10 cellular contexts compared by ENCODE assay signal in genomic region chr3:49132073-49132436, GRCh38. TPM values are rescaled to one million over a fixed set of nuclear protein-coding genes. Genes with fewer than 3 reads are reported as not detected.
A peak's percentile ranks its signal among the peaks of the same experiment; 100 is the strongest.
DNase-seq lines count a peak whose midpoint lies in the region; ATAC-seq and TF ChIP-seq lines count a peak whose summit lies in the region.
"Had no signal": no experiment of that assay in that cellular context is flagged by ENCODE, and none has a peak within 500 bp of the region (broad histone marks: within the 10 kb centered on the region; RNA-seq: fewer than 3 reads in every experiment).

No MANE protein-coding gene starts in this region.

- no peaks in the 10 kb centered on the region for H3K9me3 ChIP-seq in mucosa of rectum (ENCODE audit: control insufficient read depth in 2 of 2, low read length in 2 of 2)
- no peaks in the 10 kb centered on the region for H3K9me3 ChIP-seq in upper lobe of right lung
- H3K9me3 ChIP-seq: neutrophil had no signal

- H3K27me3 Mint-ChIP-seq in activated T-helper 2 cell treated with anti-CD3 and anti-CD28 coated beads, Interferon-gamma antibody, Interleukin-2, Interleukin-4, amounts not matched to agents 10 μg/mL and 5 μg/mL and 100 μg/mL, durations not matched to agents 14 hours and 24 hours and 36 hours (ENCODE audit: low read depth): peaks cover 7% of the 10 kb centered on the region

- DNase-seq in RWPE1 (ENCODE audit: low spot score) (no peak), epithelial cell of esophagus (ENCODE audit: low read depth) (no peak), upper lobe of right lung (no peak), NCI-H345 treated with DMSO at 0.1 percent for 48 hours (lab: John Stamatoyannopoulos, UW; ENCODE audit: unreplicated experiment) (no peak)
- DNase-seq in activated T-helper 2 cell treated with anti-CD3 and anti-CD28 coated beads, Interferon-gamma antibody, Interleukin-2, Interleukin-4, amounts not matched to agents 10 μg/mL and 5 μg/mL and 100 μg/mL, durations not matched to agents 14 hours and 24 hours and 36 hours (ENCODE audit: low spot score): no peak
- DNase-seq: activated CD8-positive, alpha-beta memory T cell treated with anti-CD3 and anti-CD28 coated beads for 24 hours; stimulated activated naive B cell treated with anti-CD40 and anti-IgM and Interleukin-4, amounts not matched to agents 10 μg/mL and 1 μg/mL and 100 μg/mL, for 72 hours had no signal

- CTCF ChIA-PET in RWPE1 (lab: Yijun Ruan, JAX): no interaction called here

- no peak overlapping the region for H3K27ac Mint-ChIP-seq in activated T-helper 2 cell treated with anti-CD3 and anti-CD28 coated beads, Interferon-gamma antibody, Interleukin-2, Interleukin-4, amounts not matched to agents 10 μg/mL and 5 μg/mL and 100 μg/mL, durations not matched to agents 14 hours and 24 hours and 36 hours
- H3K27ac Mint-ChIP-seq: stimulated activated naive B cell treated with anti-CD40 and anti-IgM and Interleukin-4, amounts not matched to agents 10 μg/mL and 1 μg/mL and 100 μg/mL, for 72 hours had no signal

- peaks cover 17 to 18% of the 10 kb centered on the region in 2 donors for H3K4me1 ChIP-seq in mucosa of rectum (ENCODE audit: control insufficient read depth in 2 of 2, insufficient read depth in 2 of 2, low read length in 2 of 2)
- peaks cover 10% of the 10 kb centered on the region for H3K4me1 ChIP-seq in upper lobe of right lung

- H3K36me3 Mint-ChIP-seq in activated T-helper 2 cell treated with anti-CD3 and anti-CD28 coated beads, Interferon-gamma antibody, Interleukin-2, Interleukin-4, amounts not matched to agents 10 μg/mL and 5 μg/mL and 100 μg/mL, durations not matched to agents 14 hours and 24 hours and 36 hours (ENCODE audit: low read depth): no peaks in the 10 kb centered on the region
- H3K36me3 Mint-ChIP-seq: stimulated activated naive B cell treated with anti-CD40 and anti-IgM and Interleukin-4, amounts not matched to agents 10 μg/mL and 1 μg/mL and 100 μg/mL, for 72 hours had no signal

- no peak overlapping the region for H3K4me3 Mint-ChIP-seq in activated T-helper 2 cell treated with anti-CD3 and anti-CD28 coated beads, Interferon-gamma antibody, Interleukin-2, Interleukin-4, amounts not matched to agents 10 μg/mL and 5 μg/mL and 100 μg/mL, durations not matched to agents 14 hours and 24 hours and 36 hours (ENCODE audit: low read depth)
- H3K4me3 Mint-ChIP-seq: stimulated activated naive B cell treated with anti-CD40 and anti-IgM and Interleukin-4, amounts not matched to agents 10 μg/mL and 1 μg/mL and 100 μg/mL, for 72 hours had no signal

- no peaks in the 10 kb centered on the region for H3K9me3 Mint-ChIP-seq in activated T-helper 2 cell treated with anti-CD3 and anti-CD28 coated beads, Interferon-gamma antibody, Interleukin-2, Interleukin-4, amounts not matched to agents 10 μg/mL and 5 μg/mL and 100 μg/mL, durations not matched to agents 14 hours and 24 hours and 36 hours
- H3K9me3 Mint-ChIP-seq: stimulated activated naive B cell treated with anti-CD40 and anti-IgM and Interleukin-4, amounts not matched to agents 10 μg/mL and 1 μg/mL and 100 μg/mL, for 72 hours had no signal

- H3K9ac ChIP-seq in mucosa of rectum (ENCODE audit: low read depth in 1 of 2, low read length in 2 of 2): peak overlapping the region; percentile 66 to 76

- intact Hi-C loops in upper lobe of right lung (cut with DNase I): no loop called here
- intact Hi-C loops in activated T-helper 2 cell treated with anti-CD3 and anti-CD28 coated beads, Interferon-gamma antibody, Interleukin-2, Interleukin-4, amounts not matched to agents 10 μg/mL and 5 μg/mL and 100 μg/mL, durations not matched to agents 14 hours and 24 hours and 36 hours (cut with micrococcal nuclease): no loop called here

- H3K27me3 ChIP-seq in mucosa of rectum (ENCODE audit: control insufficient read depth in 2 of 2, insufficient read depth in 2 of 2, low read length in 2 of 2) (no peaks in the 10 kb centered on the region), upper lobe of right lung (no peaks in the 10 kb centered on the region)

- no peak for TF ChIP-seq POLR2A in GM18505 (IDR thresholded peaks at IDR 0.05; ENCODE audit: borderline replicate concordance, extremely low read depth, insufficient read depth, insufficient read length)

- H3K4me3 ChIP-seq in epithelial cell of esophagus (ENCODE audit: low read length) (peak overlapping the region; percentile 80), mucosa of rectum (ENCODE audit: low read length in 2 of 2) (peak overlapping the region; percentile 79 to 81), upper lobe of right lung (peak overlapping the region; percentile 88)

- TF ChIP-seq CTCF in RWPE1 (conservative IDR thresholded peaks at IDR 0.05; ENCODE audit: low read depth) (no peak), epithelial cell of esophagus (IDR thresholded peaks at IDR 0.05; ENCODE audit: insufficient read depth, low read depth, low read length, missing control alignments) (no peak), upper lobe of right lung (IDR thresholded peaks at IDR 0.05) (no peak)

- H3K27ac ChIP-seq in RWPE1 (peak overlapping the region; percentile 63), mucosa of rectum (ENCODE audit: low read depth in 2 of 2, low read length in 2 of 2) (peak overlapping the region; percentile 71 to 76), upper lobe of right lung (peak overlapping the region; percentile 88)
- H3K27ac ChIP-seq: neutrophil had no signal

- no peak for ATAC-seq in upper lobe of right lung
- ATAC-seq in GM18505 (IDR thresholded peaks at IDR 0.05; ENCODE audit: unreplicated experiment): no peak

- H3K36me3 ChIP-seq in mucosa of rectum (ENCODE audit: control insufficient read depth in 2 of 2, insufficient read depth in 2 of 2, low read length in 2 of 2): peaks cover 3 to 8% of the 10 kb centered on the region in 2 donors
- peaks cover 34% of the 10 kb centered on the region for H3K36me3 ChIP-seq in upper lobe of right lung
- H3K36me3 ChIP-seq: neutrophil had no signal

- POLR2A ChIA-PET in RWPE1 (lab: Yijun Ruan, JAX; ENCODE audit: low non-redundant PET): no interaction called here

- peaks cover 1% of the 10 kb centered on the region for H3K4me1 Mint-ChIP-seq in activated T-helper 2 cell treated with anti-CD3 and anti-CD28 coated beads, Interferon-gamma antibody, Interleukin-2, Interleukin-4, amounts not matched to agents 10 μg/mL and 5 μg/mL and 100 μg/mL, durations not matched to agents 14 hours and 24 hours and 36 hours (ENCODE audit: low read depth)

RNA-seq across cellular contexts. Expression of gene LAMB2, which starts 0.8 kb away (rescaled TPM):
- 489 TPM for total RNA-seq in upper lobe of right lung
- 0.34 TPM in 1 of 2 replicates, not detected in the other for total RNA-seq in activated T-helper 2 cell treated with anti-CD3 and anti-CD28 coated beads, Interferon-gamma antibody, Interleukin-2, Interleukin-4, amounts not matched to agents 10 μg/mL and 5 μg/mL and 100 μg/mL, durations not matched to agents 14 hours and 24 hours and 36 hours

RNA-seq across cellular contexts. Expression of gene USP19, which starts 11.4 kb away (rescaled TPM):
- total RNA-seq in upper lobe of right lung: 63.9 TPM
- 47.9 and 54.8 TPM in 2 replicates for total RNA-seq in activated T-helper 2 cell treated with anti-CD3 and anti-CD28 coated beads, Interferon-gamma antibody, Interleukin-2, Interleukin-4, amounts not matched to agents 10 μg/mL and 5 μg/mL and 100 μg/mL, durations not matched to agents 14 hours and 24 hours and 36 hours

RNA-seq across cellular contexts. Expression of gene QARS1, which starts 27.5 kb away (rescaled TPM):
- total RNA-seq in upper lobe of right lung: 172 TPM
- total RNA-seq in activated T-helper 2 cell treated with anti-CD3 and anti-CD28 coated beads, Interferon-gamma antibody, Interleukin-2, Interleukin-4, amounts not matched to agents 10 μg/mL and 5 μg/mL and 100 μg/mL, durations not matched to agents 14 hours and 24 hours and 36 hours: 209 and 226 TPM in 2 replicates

RNA-seq across cellular contexts. Expression of gene CCDC71, which starts 34.1 kb away (rescaled TPM):
- 22.1 TPM for total RNA-seq in upper lobe of right lung
- total RNA-seq in activated T-helper 2 cell treated with anti-CD3 and anti-CD28 coated beads, Interferon-gamma antibody, Interleukin-2, Interleukin-4, amounts not matched to agents 10 μg/mL and 5 μg/mL and 100 μg/mL, durations not matched to agents 14 hours and 24 hours and 36 hours: 24.4 and 24.9 TPM in 2 replicates

RNA-seq across cellular contexts. Expression of gene QRICH1, which starts 38.2 kb away (rescaled TPM):
- 83.9 TPM for total RNA-seq in upper lobe of right lung
- 145 and 164 TPM in 2 replicates for total RNA-seq in activated T-helper 2 cell treated with anti-CD3 and anti-CD28 coated beads, Interferon-gamma antibody, Interleukin-2, Interleukin-4, amounts not matched to agents 10 μg/mL and 5 μg/mL and 100 μg/mL, durations not matched to agents 14 hours and 24 hours and 36 hours

Comparison
In these comparisons a context has a peak if more than half of its experiments do, and no peak if none do; other contexts are left out.
1. RNA of gene LAMB2, which starts 0.8 kb away (total RNA-seq): 489 TPM in upper lobe of right lung (single experiment); 0.34 TPM in activated T-helper 2 cell treated with anti-CD3 and anti-CD28 coated beads, Interferon-gamma antibody, Interleukin-2, Interleukin-4, amounts not matched to agents 10 μg/mL and 5 μg/mL and 100 μg/mL, durations not matched to agents 14 hours and 24 hours and 36 hours; every median in the first group is over 100 times any median in the second.
2. Peak in every context shown above with its lines, with median percentiles within 50 percentile points of each other: H3K27ac ChIP-seq and H3K4me3 ChIP-seq.